Comparison of ENCODE assay signal across 18 cellular contexts in the genomic region with DNA sequence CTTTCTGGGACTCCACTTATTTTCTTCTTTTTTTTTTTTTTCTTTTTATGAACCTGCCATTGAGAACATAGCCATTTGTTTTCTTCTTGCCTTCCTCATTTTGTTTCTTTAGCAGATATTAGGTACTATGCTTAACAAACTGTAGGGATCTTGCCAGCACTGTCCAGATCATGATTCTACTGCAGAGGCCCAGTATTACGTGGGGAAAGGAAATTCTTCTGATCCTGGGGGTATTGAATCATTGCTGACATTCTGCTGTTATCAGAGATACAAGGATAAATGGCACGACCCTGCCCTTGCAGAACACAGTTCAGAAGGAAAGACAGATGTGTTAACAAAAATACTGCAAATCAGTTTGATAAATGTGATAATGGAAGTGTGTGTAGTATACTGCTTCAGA. TPM values are rescaled to one million over a fixed set of nuclear protein-coding genes. Genes with fewer than 3 reads are reported as not detected.
A peak's percentile ranks its signal among the peaks of the same experiment; 100 is the strongest.
DNase-seq lines count a peak whose midpoint lies in the region; ATAC-seq, FAIRE-seq and TF ChIP-seq lines count a peak whose summit lies in the region.
"Had no signal": no experiment of that assay in that cellular context is flagged by ENCODE, and none has a peak within 500 bp of the region (broad histone marks: within the 10 kb centered on the region; RNA-seq: fewer than 3 reads in every experiment).

No MANE protein-coding gene starts in this region.

- SMC1A ChIA-PET in GM12878 (lab: Charles Lee; ENCODE audit: uncharacterized antibody, unreplicated experiment): no interaction called here

- POLR2A ChIA-PET in GM12878 (lab: Charles Lee): no interaction called here

- WGBS in GM12878 (ENCODE audit: insufficient coverage, insufficient replicate concordance, low lambda C conversion rate, missing lambda C conversion rate): 15% methylated on average over 2 of the region's 2 CpGs
- 71 to 83% methylated on average over 2 of the region's 2 CpGs for WGBS in mesodermal cell (ENCODE audit: insufficient coverage in 2 of 2), 2 experiments

- no peak overlapping the region for H3K27ac Mint-ChIP-seq in stimulated activated effector memory CD8-positive, alpha-beta T cell treated with anti-CD3 and anti-CD28 coated beads, Interleukin-12 subunit alpha, Interleukin-12 subunit beta, amount 100 ng/mL, for 72 hours
- H3K27ac Mint-ChIP-seq: HFFc6 had no signal

- no peaks in the 10 kb centered on the region for H3K9me3 Mint-ChIP-seq in stimulated activated effector memory CD8-positive, alpha-beta T cell treated with anti-CD3 and anti-CD28 coated beads, Interleukin-12 subunit alpha, Interleukin-12 subunit beta, amount 100 ng/mL, for 72 hours
- H3K9me3 Mint-ChIP-seq: HFFc6 had no signal

- H3K9ac ChIP-seq in GM12878 (ENCODE audit: control insufficient read depth, insufficient read depth, low read length): no peak overlapping the region

- no peak for ATAC-seq in GM12878
- ATAC-seq in HG02623 (IDR thresholded peaks at IDR 0.05; ENCODE audit: unreplicated experiment): no peak
- no peak for ATAC-seq in stimulated activated effector memory CD8-positive, alpha-beta T cell treated with anti-CD3 and anti-CD28 coated beads, Interleukin-12 subunit alpha, Interleukin-12 subunit beta, amount 100 ng/mL, for 72 hours
- ATAC-seq: A549, HepG2 had no signal

- H3K4me1 Mint-ChIP-seq in stimulated activated effector memory CD8-positive, alpha-beta T cell treated with anti-CD3 and anti-CD28 coated beads, Interleukin-12 subunit alpha, Interleukin-12 subunit beta, amount 100 ng/mL, for 72 hours: no peaks in the 10 kb centered on the region
- H3K4me1 Mint-ChIP-seq: CD4-positive, alpha-beta memory T cell had no signal

- intact Hi-C loops in GM12878 (cut with micrococcal nuclease; ENCODE audit: unreplicated experiment): no loop called here

- DNase-seq in GM12878 (ENCODE audit: low read depth, low spot score) (no peak), fibroblast of peridontal ligament (ENCODE audit: extremely low read depth) (peak; percentile 7), inferior parietal cortex (ENCODE audit: extremely low spot score) (no peak)
- DNase-seq in stimulated activated effector memory CD8-positive, alpha-beta T cell treated with anti-CD3 and anti-CD28 coated beads, Interleukin-12 subunit alpha, Interleukin-12 subunit beta, amount 100 ng/mL, for 72 hours (ENCODE audit: low spot score in 2 of 2): no peak
- DNase-seq: BE2C; CD4-positive, alpha-beta memory T cell; DMS79; HCEC 1CT; HFFc6 had no signal

- no peak for TF ChIP-seq CTCF in GM12878 (IDR thresholded peaks at IDR 0.05 in 2 of 3, conservative IDR thresholded peaks at IDR 0.05 in 1 of 3; ENCODE audit: control insufficient read depth in 2 of 3, extremely low read depth in 1 of 3, insufficient read depth in 1 of 3, low read depth in 3 of 3, low read length in 3 of 3)

- H3K36me3 ChIP-seq in GM12878 (ENCODE audit: control insufficient read depth in 2 of 2, insufficient read depth in 2 of 2, low read length in 1 of 2) (no peaks in the 10 kb centered on the region), mesodermal cell (ENCODE audit: control insufficient read depth, insufficient read depth, low read length) (no peaks in the 10 kb centered on the region)
- H3K36me3 ChIP-seq: BE2C had no signal

- no peak overlapping the region for H3K27ac ChIP-seq in GM12878 (ENCODE audit: control insufficient read depth, insufficient read depth)
- peak overlapping the region; percentile 0 for H3K27ac ChIP-seq in mesodermal cell (ENCODE audit: low read depth, low read length, severe bottlenecking)
- H3K27ac ChIP-seq: A549, C4-2B had no signal

- H2AFZ ChIP-seq in GM12878 (ENCODE audit: control insufficient read depth, low read depth, low read length): no peak overlapping the region

- in situ Hi-C loops in GM12878 (cut with MboI): no loop called here

- no peaks in the 10 kb centered on the region; a peak in 1 of 4 replicates for H3K27me3 ChIP-seq in GM12878 (replicated peaks in 1 of 2; ENCODE audit: control insufficient read depth in 2 of 2, insufficient read depth in 2 of 2, low read length in 1 of 2)
- H3K27me3 ChIP-seq: BE2C had no signal

- no peak overlapping the region for H3K4me2 ChIP-seq in GM12878 (ENCODE audit: control insufficient read depth, insufficient read depth)
- H3K4me2 ChIP-seq: A549 had no signal

- H3K4me3 Mint-ChIP-seq in stimulated activated effector memory CD8-positive, alpha-beta T cell treated with anti-CD3 and anti-CD28 coated beads, Interleukin-12 subunit alpha, Interleukin-12 subunit beta, amount 100 ng/mL, for 72 hours: no peak overlapping the region
- H3K4me3 Mint-ChIP-seq: CD4-positive, alpha-beta memory T cell; HFFc6 had no signal

- H4K20me1 ChIP-seq in GM12878 (ENCODE audit: control insufficient read depth, insufficient read depth): no peaks in the 10 kb centered on the region

- BruUV-seq in GM12878 (replicated peaks; lab: Mats Ljungman, UMichigan): no TSS peak

- no peaks in the 10 kb centered on the region for H3K36me3 Mint-ChIP-seq in stimulated activated effector memory CD8-positive, alpha-beta T cell treated with anti-CD3 and anti-CD28 coated beads, Interleukin-12 subunit alpha, Interleukin-12 subunit beta, amount 100 ng/mL, for 72 hours

- H3K4me1 ChIP-seq in GM12878 (ENCODE audit: control insufficient read depth, insufficient read depth, low read length) (no peaks in the 10 kb centered on the region), mesodermal cell (ENCODE audit: control insufficient read depth, insufficient read depth, low read length, poor library complexity, severe bottlenecking) (peaks cover 5% of the 10 kb centered on the region)
- H3K4me1 ChIP-seq: A549, BE2C had no signal

- RAD21 ChIA-PET in GM12878 (lab: Charles Lee; ENCODE audit: unreplicated experiment): no interaction called here

- TF ChIP-seq EP300 in GM12878 (IDR thresholded peaks at IDR 0.05; ENCODE audit: borderline replicate concordance in 1 of 2, control insufficient read depth in 1 of 2, low read depth in 2 of 2, low read length in 2 of 2): no peak

- TF ChIP-seq RAD21 in GM12878 (IDR thresholded peaks at IDR 0.05; ENCODE audit: insufficient read depth, low read depth, low read length): no peak

- peak; percentile 7 for FAIRE-seq in GM12878 (lab: Jason Lieb, UNC)
- FAIRE-seq: A549, GM12892, GM19239, H1, HepG2, HTR-8/SVneo had no signal

- H3K4me3 ChIP-seq in GM12878 (no peak overlapping the region), mesodermal cell (ENCODE audit: extremely low read depth, insufficient read depth, low read length, poor library complexity, severe bottlenecking) (no peak overlapping the region)
- H3K4me3 ChIP-seq: A549 had no signal

- CTCF ChIA-PET in GM12878 (lab: Yijun Ruan, JAX): no interaction called here

- no peak for TF ChIP-seq POLR2A in GM12878 (IDR thresholded peaks at IDR 0.05; ENCODE audit: low read depth, low read length)

- H3K9me3 ChIP-seq in GM12878 (replicated peaks; ENCODE audit: control insufficient read depth, insufficient read depth, low read length): no peaks in the 10 kb centered on the region
- no peaks in the 10 kb centered on the region for H3K9me3 ChIP-seq in mesodermal cell (ENCODE audit: control insufficient read depth, low read length)
- H3K9me3 ChIP-seq: A549, BE2C had no signal

- H3K79me2 ChIP-seq in GM12878 (ENCODE audit: control insufficient read depth, insufficient read depth, low read length): no peaks in the 10 kb centered on the region

TF ChIP-seq in GM12878, 131 proteins besides CTCF, POLR2A, EP300 and RAD21:
- TF ChIP-seq ZNF217 (IDR thresholded peaks at IDR 0.05) (no peak), TCF7 (IDR thresholded peaks at IDR 0.05; ENCODE audit: borderline replicate concordance) (no peak), EED (IDR thresholded peaks at IDR 0.05; ENCODE audit: low read depth) (no peak), MEF2A (IDR thresholded peaks at IDR 0.05; ENCODE audit: insufficient read depth, low read depth, low read length) (no peak), ZNF24 (IDR thresholded peaks at IDR 0.05) (no peak)
- TF ChIP-seq, protein P1, sequence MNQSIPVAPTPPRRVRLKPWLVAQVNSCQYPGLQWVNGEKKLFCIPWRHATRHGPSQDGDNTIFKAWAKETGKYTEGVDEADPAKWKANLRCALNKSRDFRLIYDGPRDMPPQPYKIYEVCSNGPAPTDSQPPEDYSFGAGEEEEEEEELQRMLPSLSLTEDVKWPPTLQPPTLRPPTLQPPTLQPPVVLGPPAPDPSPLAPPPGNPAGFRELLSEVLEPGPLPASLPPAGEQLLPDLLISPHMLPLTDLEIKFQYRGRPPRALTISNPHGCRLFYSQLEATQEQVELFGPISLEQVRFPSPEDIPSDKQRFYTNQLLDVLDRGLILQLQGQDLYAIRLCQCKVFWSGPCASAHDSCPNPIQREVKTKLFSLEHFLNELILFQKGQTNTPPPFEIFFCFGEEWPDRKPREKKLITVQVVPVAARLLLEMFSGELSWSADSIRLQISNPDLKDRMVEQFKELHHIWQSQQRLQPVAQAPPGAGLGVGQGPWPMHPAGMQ (IDR thresholded peaks at IDR 0.05; ENCODE audit: borderline replicate concordance): no peak

RNA-seq across cellular contexts. Expression of a gene that starts 56.2 kb away (rescaled TPM):
- total RNA-seq in GM12878 (2013; cell fraction: nucleolus; rRNA removed): 0.86 and 1.4 TPM in 2 replicates
- 0.16 and 0.23 TPM in 2 replicates for total RNA-seq in GM12878 (2014; rRNA removed)
- total RNA-seq in GM12878 (2014; rRNA removed; fragmentation: Illumina TruSeq; extraction: Trizol): 0.18 TPM in 2 replicates
- 0.23 and 0.27 TPM in 2 replicates for total RNA-seq in GM12878 (2021)
- polyA plus RNA-seq in GM12878 (2011; ENCODE audit: low read depth): 0.07 TPM
- polyA plus RNA-seq in GM12878 (2011; rRNA removed): 0.19 and 0.32 TPM in 2 replicates
- 0.07 TPM in 2 replicates for polyA plus RNA-seq in GM12878 (2011; cell fraction: cytosol; rRNA removed)
- 0.16 and 0.22 TPM in 2 replicates for polyA plus RNA-seq in GM12878 (2011; cell fraction: nucleus; rRNA removed)
- 0.18 and 0.24 TPM in 2 replicates for polyA plus RNA-seq in GM12878 (2012)
- polyA plus RNA-seq in GM12878 (2014; fragmentation: Illumina TruSeq; extraction: Trizol): 0.03 and 0.18 TPM in 2 replicates
- polyA plus RNA-seq in GM12878 (2014; fragmentation: Nextera tagmentation; extraction: Ambion mirVana): under 1 TPM in 1 of 2 experiments, not detected in 1; 0.07 TPM
- polyA plus RNA-seq in GM12878 (2014; rRNA removed): 0.03 and 0.15 TPM in 2 replicates
- under 1 TPM; 0.23 to 0.32 TPM for polyA plus RNA-seq in GM12878 (2016; fragmentation: Nextera tagmentation; extraction: Ambion mirVana)
- 0.22 and 0.46 TPM in 2 replicates for polyA minus RNA-seq in GM12878 (2011; rRNA and poly(A)+ RNA removed)
- 0.42 and 0.94 TPM in 2 replicates for polyA minus RNA-seq in GM12878 (2011; cell fraction: cytosol; rRNA and poly(A)+ RNA removed)
- polyA minus RNA-seq in GM12878 (2011; cell fraction: nucleus; rRNA and poly(A)+ RNA removed): 0.48 and 0.96 TPM in 2 replicates
- polyA plus RNA-seq in mesodermal cell (2013, experiment 1 of 2): 3.4 TPM
- polyA plus RNA-seq in mesodermal cell (2013, experiment 2 of 2): 4.0 TPM
